ENCODE assay signal across 2 cellular contexts in the genomic region with DNA sequence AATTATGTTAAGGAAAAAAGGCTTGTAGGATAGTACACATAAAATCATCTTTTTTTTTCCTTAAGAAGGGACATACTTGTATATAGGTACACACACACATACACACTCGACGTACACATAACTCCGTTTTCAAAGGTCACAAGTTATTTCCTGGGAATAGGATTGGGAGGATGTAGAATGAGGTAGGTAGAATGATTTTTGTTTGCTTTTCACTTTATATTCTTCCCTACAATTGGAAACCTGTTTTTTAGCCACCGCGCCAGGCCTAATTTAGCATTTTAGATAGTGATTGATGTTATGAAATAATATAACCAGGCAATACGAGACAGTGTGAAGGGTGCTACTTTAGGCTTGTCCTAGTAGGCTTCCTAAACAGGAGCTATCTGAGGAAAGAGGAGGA.
TF ChIP-seq lines count a peak whose summit lies in the region.

No MANE protein-coding gene starts in this region.

TF ChIP-seq in A549, 52 proteins besides CTCF, POLR2A, EP300 and RAD21 (continued from another document):
- no peak for TF ChIP-seq E2F6 (IDR thresholded peaks at IDR 0.05; ENCODE audit: borderline replicate concordance, low read depth)
- no peak for TF ChIP-seq HEYL (CRISPR knock-in tag; IDR thresholded peaks at IDR 0.05)
- no peak for TF ChIP-seq CHD4 (IDR thresholded peaks at IDR 0.05; ENCODE audit: borderline replicate concordance)
- TF ChIP-seq TFCP2L1 (CRISPR knock-in tag; IDR thresholded peaks at IDR 0.05): no peak
- no peak for TF ChIP-seq KDM1A (IDR thresholded peaks at IDR 0.05; ENCODE audit: low read depth)
- no peak for TF ChIP-seq BHLHE40 (IDR thresholded peaks at IDR 0.05; ENCODE audit: low read depth, low read length)
- TF ChIP-seq, protein P1, sequence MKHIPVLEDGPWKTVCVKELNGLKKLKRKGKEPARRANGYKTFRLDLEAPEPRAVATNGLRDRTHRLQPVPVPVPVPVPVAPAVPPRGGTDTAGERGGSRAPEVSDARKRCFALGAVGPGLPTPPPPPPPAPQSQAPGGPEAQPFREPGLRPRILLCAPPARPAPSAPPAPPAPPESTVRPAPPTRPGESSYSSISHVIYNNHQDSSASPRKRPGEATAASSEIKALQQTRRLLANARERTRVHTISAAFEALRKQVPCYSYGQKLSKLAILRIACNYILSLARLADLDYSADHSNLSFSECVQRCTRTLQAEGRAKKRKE (CRISPR knock-in tag; IDR thresholded peaks at IDR 0.05; ENCODE audit: low read depth): no peak
- TF ChIP-seq SMC3 (IDR thresholded peaks at IDR 0.05): no peak

TF ChIP-seq in HCT116, 20 proteins besides CTCF, POLR2A, EP300 and RAD21 (continued from another document):
- TF ChIP-seq, protein P2, sequence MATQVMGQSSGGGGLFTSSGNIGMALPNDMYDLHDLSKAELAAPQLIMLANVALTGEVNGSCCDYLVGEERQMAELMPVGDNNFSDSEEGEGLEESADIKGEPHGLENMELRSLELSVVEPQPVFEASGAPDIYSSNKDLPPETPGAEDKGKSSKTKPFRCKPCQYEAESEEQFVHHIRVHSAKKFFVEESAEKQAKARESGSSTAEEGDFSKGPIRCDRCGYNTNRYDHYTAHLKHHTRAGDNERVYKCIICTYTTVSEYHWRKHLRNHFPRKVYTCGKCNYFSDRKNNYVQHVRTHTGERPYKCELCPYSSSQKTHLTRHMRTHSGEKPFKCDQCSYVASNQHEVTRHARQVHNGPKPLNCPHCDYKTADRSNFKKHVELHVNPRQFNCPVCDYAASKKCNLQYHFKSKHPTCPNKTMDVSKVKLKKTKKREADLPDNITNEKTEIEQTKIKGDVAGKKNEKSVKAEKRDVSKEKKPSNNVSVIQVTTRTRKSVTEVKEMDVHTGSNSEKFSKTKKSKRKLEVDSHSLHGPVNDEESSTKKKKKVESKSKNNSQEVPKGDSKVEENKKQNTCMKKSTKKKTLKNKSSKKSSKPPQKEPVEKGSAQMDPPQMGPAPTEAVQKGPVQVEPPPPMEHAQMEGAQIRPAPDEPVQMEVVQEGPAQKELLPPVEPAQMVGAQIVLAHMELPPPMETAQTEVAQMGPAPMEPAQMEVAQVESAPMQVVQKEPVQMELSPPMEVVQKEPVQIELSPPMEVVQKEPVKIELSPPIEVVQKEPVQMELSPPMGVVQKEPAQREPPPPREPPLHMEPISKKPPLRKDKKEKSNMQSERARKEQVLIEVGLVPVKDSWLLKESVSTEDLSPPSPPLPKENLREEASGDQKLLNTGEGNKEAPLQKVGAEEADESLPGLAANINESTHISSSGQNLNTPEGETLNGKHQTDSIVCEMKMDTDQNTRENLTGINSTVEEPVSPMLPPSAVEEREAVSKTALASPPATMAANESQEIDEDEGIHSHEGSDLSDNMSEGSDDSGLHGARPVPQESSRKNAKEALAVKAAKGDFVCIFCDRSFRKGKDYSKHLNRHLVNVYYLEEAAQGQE (IDR thresholded peaks at IDR 0.05; ENCODE audit: low read depth): no peak
- TF ChIP-seq SP1 (IDR thresholded peaks at IDR 0.05; ENCODE audit: low read depth): no peak
